21 cellular contexts compared by ENCODE assay signal in genomic region chr10:89314676-89315075, GRCh38. TPM values are rescaled to one million over a fixed set of nuclear protein-coding genes. Genes with fewer than 3 reads are reported as not detected.
DNase-seq lines count a peak whose midpoint lies in the region; ATAC-seq and TF ChIP-seq lines count a peak whose summit lies in the region.
"Had no signal": no experiment of that assay in that cellular context is flagged by ENCODE, and none has a peak within 500 bp of the region (broad histone marks: within the 10 kb centered on the region; RNA-seq: fewer than 3 reads in every experiment).

No MANE protein-coding gene starts in this region.

- H3K9me2 ChIP-seq in PC-9 (ENCODE audit: insufficient read depth): no peaks in the 10 kb centered on the region

- no peaks in the 10 kb centered on the region for H3K27me3 ChIP-seq in PC-9 (ENCODE audit: insufficient read depth, low read depth)
- H3K27me3 ChIP-seq: MG63 had no signal

- no peak for TF ChIP-seq CTCF in AG10803 (conservative IDR thresholded peaks at IDR 0.05; ENCODE audit: low read length)
- no peak for TF ChIP-seq CTCF in PC-9 (conservative IDR thresholded peaks at IDR 0.05)

- no peaks in the 10 kb centered on the region; the same call in 1 of the 2 replicates for H3K9me3 ChIP-seq in PC-9 (ENCODE audit: insufficient read depth, low read depth)

- no peaks in the 10 kb centered on the region for H4K20me1 ChIP-seq in PC-9 (ENCODE audit: insufficient read depth)

- no peaks in the 10 kb centered on the region for H3K79me2 ChIP-seq in PC-9 (ENCODE audit: low read depth)

- no TSS peak for BruUV-seq in PC-9 (replicated peaks; lab: Mats Ljungman, UMichigan)

- POLR2A ChIA-PET in PC-9 (lab: Charles Lee; ENCODE audit: unreplicated experiment): no interaction called here

- CTCF ChIA-PET in PC-9 (lab: Charles Lee): no interaction called here

- peak overlapping the region; percentile 49 for H3K27ac ChIP-seq in caudate nucleus (ENCODE audit: low read depth, low read length)
- no peak overlapping the region for H3K27ac ChIP-seq in PC-9
- H3K27ac ChIP-seq: 22Rv1 had no signal

- no peaks in the 10 kb centered on the region for H3F3A ChIP-seq in PC-9 (ENCODE audit: insufficient read depth, low read depth)

- no peak overlapping the region for H3K4me2 ChIP-seq in PC-9

- DNase-seq in AG10803 (ENCODE audit: low read depth): peak; percentile 27
- DNase-seq in caudate nucleus (lab: John Stamatoyannopoulos, UW): peak in 2 of 61 donors; percentile 42 to 65
- peak; percentile 77 for DNase-seq in inferior parietal cortex (ENCODE audit: extremely low spot score)
- DNase-seq in sciatic nerve (ENCODE audit: low spot score): no peak
- no peak for DNase-seq in left lobe of liver (ENCODE audit: low spot score)
- no peak for DNase-seq in PC-9
- DNase-seq: ACHN; Calu3; CD8-positive, alpha-beta T cell; DMS153; H7; HFFc6; MG63; NCI-H1417 treated with DMSO at 0.1 percent for 48 hours; NCI-H187; NCI-H446; NCI-H526; Right ventricle myocardium superior had no signal

- H3K4me3 ChIP-seq in AG10803 (ENCODE audit: low read length) (no peak overlapping the region), PC-9 (no peak overlapping the region)
- H3K4me3 ChIP-seq: MG63 had no signal

- no peak overlapping the region for H2AFZ ChIP-seq in PC-9

- no peaks in the 10 kb centered on the region for H3K36me3 ChIP-seq in PC-9 (ENCODE audit: low read depth)
- H3K36me3 ChIP-seq: MG63 had no signal

- intact Hi-C loops in sciatic nerve (cut with DNase I) (no loop called here), PC-9 (cut with micrococcal nuclease; ENCODE audit: unreplicated experiment) (no loop called here)

- no peaks in the 10 kb centered on the region for H3K4me1 ChIP-seq in PC-9 (replicated peaks; ENCODE audit: insufficient read depth)

- ATAC-seq in sciatic nerve: peak; percentile 85
- ATAC-seq in GM21619 (IDR thresholded peaks at IDR 0.05; ENCODE audit: unreplicated experiment): no peak
- ATAC-seq in SK-N-SH treated with all-trans-retinoic acid at 6 μM for 48 hours: no peak
- ATAC-seq in left lobe of liver: no peak
- ATAC-seq: CD8-positive, alpha-beta T cell had no signal

TF ChIP-seq in SK-N-SH treated with all-trans-retinoic acid at 6 μM for 48 hours, 23 proteins besides CTCF, POLR2A, EP300 and RAD21:
- TF ChIP-seq ESRRG (CRISPR knock-in tag; IDR thresholded peaks at IDR 0.05) (no peak), OSR1 (CRISPR knock-in tag; IDR thresholded peaks at IDR 0.05) (no peak), ZFP30 (CRISPR knock-in tag; IDR thresholded peaks at IDR 0.05) (no peak), GLIS3 (CRISPR knock-in tag; IDR thresholded peaks at IDR 0.05) (no peak), ZNF70 (CRISPR knock-in tag; IDR thresholded peaks at IDR 0.05) (no peak), PATZ1 (CRISPR knock-in tag; IDR thresholded peaks at IDR 0.05; ENCODE audit: borderline replicate concordance) (no peak), ISL1 (CRISPR knock-in tag; IDR thresholded peaks at IDR 0.05) (no peak), CREB5 (CRISPR knock-in tag; IDR thresholded peaks at IDR 0.05; ENCODE audit: low read depth) (no peak)

RNA-seq across cellular contexts. Expression of gene IFIT2, which starts 12.8 kb away (rescaled TPM):
- total RNA-seq in sciatic nerve: 19.9 TPM
- total RNA-seq in left lobe of liver: 6.0 TPM
- 3.6 and 4.4 TPM in 2 replicates for total RNA-seq in PC-9 (2021)

RNA-seq across cellular contexts. Expression of gene IFIT3, which starts 13.1 kb away (rescaled TPM):
- total RNA-seq in sciatic nerve: 25.5 TPM
- 8.7 TPM for total RNA-seq in left lobe of liver
- total RNA-seq in PC-9 (2021): 6.2 and 7.2 TPM in 2 replicates

Comparison
In these comparisons a context has a peak if more than half of its experiments do, and no peak if none do; other contexts are left out.
1. DNase-seq: peak in AG10803 (single experiment) and inferior parietal cortex (single experiment); none in sciatic nerve (single experiment), left lobe of liver (single experiment) and PC-9 (0 of 2).